Comparison of ENCODE assay signal across 8 cellular contexts in the genomic region with DNA sequence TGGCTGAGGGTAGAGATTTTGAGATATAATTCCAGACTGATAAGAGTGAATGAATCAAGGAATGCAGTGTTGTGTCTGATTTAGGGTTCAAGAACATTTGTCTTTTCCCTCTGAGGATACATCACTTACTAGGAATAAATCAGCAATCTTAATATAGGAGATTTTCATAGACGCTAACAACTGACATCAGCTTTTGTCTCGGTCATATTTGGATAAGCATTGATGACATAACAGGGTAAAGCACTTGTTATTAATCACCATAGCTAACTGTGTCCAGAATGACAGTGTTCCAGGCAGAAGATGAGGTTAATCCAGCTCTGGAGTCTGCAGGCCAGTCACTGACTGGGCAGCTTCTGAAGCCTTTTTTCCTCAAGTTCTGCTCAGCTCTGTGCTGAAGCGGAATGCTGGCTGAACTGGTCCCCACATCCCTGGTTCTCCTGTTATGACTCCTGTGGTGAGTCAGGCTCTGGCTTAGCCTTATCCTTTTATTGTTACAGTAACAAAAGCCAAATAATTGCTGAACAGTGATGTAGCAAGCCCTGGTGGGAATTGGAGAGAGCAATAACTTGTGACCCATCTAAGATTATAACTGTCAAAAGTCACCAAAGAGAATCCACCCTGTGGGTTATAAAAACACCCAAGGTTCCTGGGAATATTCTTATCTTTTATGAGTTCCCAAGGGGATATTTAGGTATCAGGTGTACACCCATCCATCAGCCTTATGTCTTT. TPM values are rescaled to one million over a fixed set of nuclear protein-coding genes. Genes with fewer than 3 reads are reported as not detected.
DNase-seq lines count a peak whose midpoint lies in the region; ATAC-seq and TF ChIP-seq lines count a peak whose summit lies in the region.

No MANE protein-coding gene starts in this region.

- in situ Hi-C loops in SK-MEL-5 (cut with HindIII; ENCODE audit: low pct_unique_long_range_greater_than_20kb, low sequenced_read_pairs) = no loop called here

- no peaks in the 10 kb centered on the region for H3K9me3 ChIP-seq in esophagus muscularis mucosa

- H3K27ac ChIP-seq in esophagus muscularis mucosa (replicated peaks in 1 of 4) = peak overlapping the region; percentile 76 to 84 (median 82)

- peak overlapping the region; percentile 69 for H3K27ac Mint-ChIP-seq in activated CD8-positive, alpha-beta memory T cell treated with anti-CD3 and anti-CD28 coated beads, Interleukin-2, amount 10 ng/mL, durations not matched to agents 7 days and 5 days

- H3K9me3 Mint-ChIP-seq in activated CD8-positive, alpha-beta memory T cell treated with anti-CD3 and anti-CD28 coated beads, Interleukin-2, amount 10 ng/mL, durations not matched to agents 7 days and 5 days (ENCODE audit: low read depth) = no peaks in the 10 kb centered on the region

- no peak for DNase-seq in activated CD8-positive, alpha-beta memory T cell treated with anti-CD3 and anti-CD28 coated beads, Interleukin-2, amount 10 ng/mL, durations not matched to agents 7 days and 5 days
- no peak for DNase-seq in activated CD8-positive, alpha-beta memory T cell treated with anti-CD3 and anti-CD28 coated beads for 24 hours
- peak; percentile 27 for DNase-seq in SK-MEL-5 (ENCODE audit: low read depth, low spot score)
- DNase-seq in esophagus muscularis mucosa (ENCODE audit: extremely low spot score) = peak; percentile 93
- DNase-seq in non-pigmented ciliary epithelial cell (ENCODE audit: low read depth) = peak; percentile 98
- DNase-seq in iPS-NIHi11 (ENCODE audit: low spot score) = no peak
- DNase-seq in NCI-H774 (lab: John Stamatoyannopoulos, UW) = no peak

- CTCF ChIA-PET in activated CD8-positive, alpha-beta memory T cell treated with anti-CD3 and anti-CD28 coated beads, Interleukin-2, amount 10 ng/mL, durations not matched to agents 7 days and 5 days (lab: Charles Lee) = interaction anchor here (0.7 to 1.1 kb wide), 2 partner anchors 39 to 41 kb away, joined by 3 read pairs; partner anchors contain the start of gene FNIP2

- H3K36me3 ChIP-seq in esophagus muscularis mucosa = no peaks in the 10 kb centered on the region

- ATAC-seq in activated CD8-positive, alpha-beta memory T cell treated with anti-CD3 and anti-CD28 coated beads, Interleukin-2, amount 10 ng/mL, durations not matched to agents 7 days and 5 days = peak; percentile 52
- ATAC-seq in HG03139 (IDR thresholded peaks at IDR 0.05; ENCODE audit: unreplicated experiment) = no peak

- WGBS in esophagus muscularis mucosa = 28% methylated on average over 3 of the region's 3 CpGs

- H3K4me1 ChIP-seq in esophagus muscularis mucosa = peaks cover 64 to 92% (median 87%) of the 10 kb centered on the region in 4 donors

- no peaks in the 10 kb centered on the region for H3K27me3 ChIP-seq in esophagus muscularis mucosa

- peaks cover 40% of the 10 kb centered on the region for H3K4me1 Mint-ChIP-seq in activated CD8-positive, alpha-beta memory T cell treated with anti-CD3 and anti-CD28 coated beads, Interleukin-2, amount 10 ng/mL, durations not matched to agents 7 days and 5 days

- peaks cover 12% of the 10 kb centered on the region for H3K36me3 Mint-ChIP-seq in activated CD8-positive, alpha-beta memory T cell treated with anti-CD3 and anti-CD28 coated beads, Interleukin-2, amount 10 ng/mL, durations not matched to agents 7 days and 5 days

- peak overlapping the region in 3 of 4 donors; percentile 5 to 18 (median 9) for H3K4me3 ChIP-seq in esophagus muscularis mucosa

- no peak for TF ChIP-seq POLR2A in esophagus muscularis mucosa (IDR thresholded peaks at IDR 0.05; ENCODE audit: low read depth)

- no peak for TF ChIP-seq CTCF in esophagus muscularis mucosa (IDR thresholded peaks at IDR 0.05)

- TF ChIP-seq EP300 in esophagus muscularis mucosa (IDR thresholded peaks at IDR 0.05) = no peak

- H3K4me3 Mint-ChIP-seq in activated CD8-positive, alpha-beta memory T cell treated with anti-CD3 and anti-CD28 coated beads, Interleukin-2, amount 10 ng/mL, durations not matched to agents 7 days and 5 days = peak overlapping the region; percentile 34

- intact Hi-C loops in esophagus muscularis mucosa (cut with DNase I) = loop anchor here (2.0 kb wide), 1 partner anchor 42 kb away; the partner anchor contains the start of gene FNIP2

- no peaks in the 10 kb centered on the region for H3K27me3 Mint-ChIP-seq in activated CD8-positive, alpha-beta memory T cell treated with anti-CD3 and anti-CD28 coated beads, Interleukin-2, amount 10 ng/mL, durations not matched to agents 7 days and 5 days

RNA-seq across cellular contexts. Expression of gene FNIP2, which starts 41.8 kb away (rescaled TPM):
- total RNA-seq in activated CD8-positive, alpha-beta memory T cell treated with anti-CD3 and anti-CD28 coated beads, Interleukin-2, amount 10 ng/mL, durations not matched to agents 7 days and 5 days = 10 to 100 TPM; 12.3 to 17.1 TPM
- 39.7 and 42.9 TPM in 2 replicates for total RNA-seq in SK-MEL-5 (2014; rRNA removed; shearing (Covaris generic))
- 13.5 and 21.3 TPM in 2 replicates for polyA plus RNA-seq in SK-MEL-5 (2015; cell fraction: cytosol; rRNA removed)
- 15.8 and 19.6 TPM in 2 replicates for polyA plus RNA-seq in SK-MEL-5 (2015; cell fraction: nucleus; rRNA removed)
- total RNA-seq in esophagus muscularis mucosa = 10 to 100 TPM; 80.0 to 97.7 (median 87.4) TPM

Comparison
In these comparisons a context has a peak if more than half of its experiments do, and no peak if none do; other contexts are left out.
1. DNase-seq: peak in SK-MEL-5 (single experiment), esophagus muscularis mucosa (single experiment) and non-pigmented ciliary epithelial cell (single experiment); none in activated CD8-positive, alpha-beta memory T cell treated with anti-CD3 and anti-CD28 coated beads, Interleukin-2, amount 10 ng/mL, durations not matched to agents 7 days and 5 days (single experiment), activated CD8-positive, alpha-beta memory T cell treated with anti-CD3 and anti-CD28 coated beads for 24 hours (single experiment), iPS-NIHi11 (single experiment) and NCI-H774 (single experiment).